Comparison of ENCODE assay signal across 8 cellular contexts in the genomic region with DNA sequence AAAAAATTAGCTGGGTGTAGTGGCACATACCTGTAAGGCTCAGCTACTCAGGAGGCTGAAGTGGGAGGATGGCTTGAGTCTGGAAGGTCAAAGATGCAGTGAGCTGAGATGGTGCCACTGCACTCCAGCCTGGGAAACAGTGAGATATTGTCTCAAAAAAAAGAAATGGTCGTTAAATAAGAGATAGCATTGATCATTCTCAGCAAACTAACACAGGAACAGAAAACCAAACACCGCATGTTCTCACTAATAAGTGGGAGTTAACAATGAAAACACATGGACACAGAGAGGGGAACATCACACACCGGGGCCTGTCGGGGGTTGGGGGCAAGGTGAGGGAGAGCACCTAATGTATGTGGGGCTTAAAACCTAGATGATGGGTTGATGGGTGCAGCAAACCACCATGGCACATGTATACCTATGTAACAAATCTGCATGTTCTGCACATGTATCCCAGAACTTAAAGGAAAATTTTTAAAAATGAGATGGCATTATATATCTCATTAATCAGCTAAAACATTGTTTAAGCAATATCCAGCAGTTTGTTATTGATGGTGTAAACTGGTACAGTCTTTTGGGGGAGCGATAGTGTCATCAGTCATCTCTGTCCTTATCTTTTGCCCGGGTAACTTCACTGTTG. TPM values are rescaled to one million over a fixed set of nuclear protein-coding genes. Genes with fewer than 3 reads are reported as not detected.
A peak's percentile ranks its signal among the peaks of the same experiment; 100 is the strongest.
DNase-seq lines count a peak whose midpoint lies in the region; ATAC-seq, FAIRE-seq and TF ChIP-seq lines count a peak whose summit lies in the region.
"Not testable (repeated sequence)": the region's sequence is repeated elsewhere in the genome, so short reads cannot be mapped to it uniquely, and the experiment has no call there.

No MANE protein-coding gene starts in this region.

- H3K27ac Mint-ChIP-seq in CD4-positive, alpha-beta T cell = peak overlapping the region; percentile 76
- H3K27ac Mint-ChIP-seq in activated naive CD8-positive, alpha-beta T cell treated with anti-CD3 and anti-CD28 coated beads for 36 hours = peak overlapping the region; percentile 89
- peak overlapping the region; percentile 83 to 89 for H3K27ac Mint-ChIP-seq in effector memory CD8-positive, alpha-beta T cell

- not testable (repeated sequence) for DNase-seq in CD4-positive, alpha-beta T cell; activated naive CD8-positive, alpha-beta T cell treated with anti-CD3 and anti-CD28 coated beads for 36 hours; effector memory CD8-positive, alpha-beta T cell; substantia nigra (lab: John Stamatoyannopoulos, UW)
- DNase-seq in kidney = peak; percentile 18

- not testable (repeated sequence) for H3K27ac ChIP-seq in CD4-positive, alpha-beta T cell (ENCODE audit: low read depth, low read length); kidney (ENCODE audit: low read depth in 2 of 2, low read length in 2 of 2)
- H3K27ac ChIP-seq in VCaP (peak overlapping the region; percentile 99), substantia nigra (ENCODE audit: low read depth, low read length, poor library complexity, severe bottlenecking) (peak overlapping the region; percentile 95)

- peaks cover 20% of the 10 kb centered on the region for H3K36me3 Mint-ChIP-seq in CD4-positive, alpha-beta T cell (ENCODE audit: low read depth)
- H3K36me3 Mint-ChIP-seq in activated naive CD8-positive, alpha-beta T cell treated with anti-CD3 and anti-CD28 coated beads for 36 hours = peaks cover 15% of the 10 kb centered on the region
- H3K36me3 Mint-ChIP-seq in effector memory CD8-positive, alpha-beta T cell (ENCODE audit: insufficient read depth) = peaks cover 29% of the 10 kb centered on the region

- H3K27me3 Mint-ChIP-seq in CD4-positive, alpha-beta T cell; activated naive CD8-positive, alpha-beta T cell treated with anti-CD3 and anti-CD28 coated beads for 36 hours; effector memory CD8-positive, alpha-beta T cell: not testable (repeated sequence)

- FAIRE-seq in kidney (lab: Jason Lieb, UNC) = not testable (repeated sequence)

- not testable (repeated sequence) for TF ChIP-seq CTCF in CD4-positive, alpha-beta T cell (IDR thresholded peaks at IDR 0.05); Loucy (conservative IDR thresholded peaks at IDR 0.05; ENCODE audit: low read length); VCaP (conservative IDR thresholded peaks at IDR 0.05); kidney (IDR thresholded peaks at IDR 0.05; ENCODE audit: borderline replicate concordance, extremely low read depth, insufficient read depth)

- H3K9ac ChIP-seq in Loucy (ENCODE audit: low read depth, low read length, poor library complexity, severe bottlenecking) = peak overlapping the region; percentile 65
- peak overlapping the region in 1 of 2 donors; percentile 95 for H3K9ac ChIP-seq in kidney (ENCODE audit: low read length in 2 of 2)

- H3K4me3 Mint-ChIP-seq in CD4-positive, alpha-beta T cell = peak overlapping the region; percentile 87
- H3K4me3 Mint-ChIP-seq in activated naive CD8-positive, alpha-beta T cell treated with anti-CD3 and anti-CD28 coated beads for 36 hours = peak overlapping the region; percentile 82
- H3K4me3 Mint-ChIP-seq in effector memory CD8-positive, alpha-beta T cell = peak overlapping the region; percentile 82 to 84

- H3K36me3 ChIP-seq in Loucy (ENCODE audit: insufficient read depth, low read length) = not testable (repeated sequence)
- peaks cover 11 to 12% of the 10 kb centered on the region in 2 donors for H3K36me3 ChIP-seq in kidney (ENCODE audit: control insufficient read depth in 1 of 2, insufficient read depth in 2 of 2, low read length in 2 of 2)
- peaks cover 14% of the 10 kb centered on the region for H3K36me3 ChIP-seq in neuron (ENCODE audit: insufficient read depth, low read length)

- not testable (repeated sequence) for ATAC-seq in CD4-positive, alpha-beta T cell (ENCODE audit: poor library complexity); effector memory CD8-positive, alpha-beta T cell (replicated peaks)

- not testable (repeated sequence) for H2AFZ ChIP-seq in Loucy (ENCODE audit: low read length)
- H2AFZ ChIP-seq in neuron (ENCODE audit: low read depth, low read length) = peak overlapping the region; percentile 42

- intact Hi-C loops in CD4-positive, alpha-beta T cell (cut with DNase I, micrococcal nuclease) = loop anchor here in 1 of 2 experiments (5.0 kb wide), 1 partner anchor 371 kb away; no protein-coding TSS in a partner anchor
- intact Hi-C loops in kidney (cut with DNase I) = not testable (repeated sequence)

- peaks cover 34% of the 10 kb centered on the region for H3K4me1 Mint-ChIP-seq in CD4-positive, alpha-beta T cell (ENCODE audit: low read depth)
- H3K4me1 Mint-ChIP-seq in activated naive CD8-positive, alpha-beta T cell treated with anti-CD3 and anti-CD28 coated beads for 36 hours = peaks cover 19% of the 10 kb centered on the region
- H3K4me1 Mint-ChIP-seq in effector memory CD8-positive, alpha-beta T cell (ENCODE audit: low read depth in 2 of 2) = peaks cover 23 to 24% of the 10 kb centered on the region in 2 donors

- POLR2A ChIA-PET in CD4-positive, alpha-beta T cell (lab: Charles Lee) = interaction anchor here (0.6 to 7.9 kb wide), 5 partner anchors 30 to 617 kb away, joined by 3 to 232 read pairs (median 4); a partner anchor contains a TSS

- not testable (repeated sequence) for H3F3A ChIP-seq in Loucy (ENCODE audit: low read depth)

- H3K4me1 ChIP-seq in Loucy (ENCODE audit: insufficient read depth, low read length, poor library complexity, severe bottlenecking) = peaks cover 13% of the 10 kb centered on the region
- peaks cover 13% of the 10 kb centered on the region in 2 donors for H3K4me1 ChIP-seq in kidney (ENCODE audit: control insufficient read depth in 1 of 2, insufficient read depth in 1 of 2, low read depth in 1 of 2, low read length in 2 of 2)
- peaks cover 13% of the 10 kb centered on the region for H3K4me1 ChIP-seq in neuron (ENCODE audit: insufficient read depth, low read length)

- not testable (repeated sequence) for H3K27me3 ChIP-seq in CD4-positive, alpha-beta T cell (ENCODE audit: control insufficient read depth, insufficient read depth, low read length); Loucy (ENCODE audit: insufficient read depth, low read length, poor library complexity, severe bottlenecking); neuron (ENCODE audit: insufficient read depth, low read length)

- not testable (repeated sequence) for H3K9me3 Mint-ChIP-seq in CD4-positive, alpha-beta T cell; activated naive CD8-positive, alpha-beta T cell treated with anti-CD3 and anti-CD28 coated beads for 36 hours; effector memory CD8-positive, alpha-beta T cell

- peaks cover 19% of the 10 kb centered on the region; the same call in 1 of the 2 replicates for H3K79me2 ChIP-seq in Loucy (ENCODE audit: insufficient read depth, low read length)

- peak overlapping the region; percentile 63 for H3K4me2 ChIP-seq in Loucy (ENCODE audit: low read depth, low read length, poor library complexity, severe bottlenecking)

- H3K9me2 ChIP-seq in Loucy (replicated peaks; ENCODE audit: low read depth, low read length) = not testable (repeated sequence)

- not testable (repeated sequence) for H3K9me3 ChIP-seq in CD4-positive, alpha-beta T cell (ENCODE audit: control insufficient read depth, low read length); Loucy (ENCODE audit: insufficient read depth, low read depth, low read length); kidney (ENCODE audit: control insufficient read depth in 1 of 2, low read length in 2 of 2); neuron (ENCODE audit: low read length)

- not testable (repeated sequence) for H4K20me1 ChIP-seq in Loucy (ENCODE audit: insufficient read depth, low read length, poor library complexity, severe bottlenecking)

- H3K4me3 ChIP-seq in Loucy (ENCODE audit: low read length, poor library complexity, severe bottlenecking); kidney (ENCODE audit: low read length in 2 of 2): not testable (repeated sequence)
- peak overlapping the region; percentile 54 for H3K4me3 ChIP-seq in neuron (ENCODE audit: low read length)

- CTCF ChIA-PET in CD4-positive, alpha-beta T cell (lab: Charles Lee) = interaction anchor here (1.0 to 6.2 kb wide), 4 partner anchors 28 to 254 kb away, joined by 3 to 88 read pairs (median 7); a partner anchor contains a TSS

RNA-seq across cellular contexts. Expression of a gene that starts 1.8 kb away (rescaled TPM):
- total RNA-seq in CD4-positive, alpha-beta T cell = 100 to 1,000 TPM; 125 to 128 TPM
- 10 to 100 TPM; 69.1 to 74.1 TPM for total RNA-seq in activated naive CD8-positive, alpha-beta T cell treated with anti-CD3 and anti-CD28 coated beads for 36 hours
- total RNA-seq in kidney = 56.3 TPM
- polyA plus RNA-seq in kidney (ENCODE audit: insufficient read depth, low read depth, low replicate concordance) = 11.4 TPM

RNA-seq across cellular contexts. Expression of a gene that starts 17.0 kb away (rescaled TPM):
- total RNA-seq in CD4-positive, alpha-beta T cell = 1 to 10 TPM; 3.0 to 5.5 TPM
- total RNA-seq in activated naive CD8-positive, alpha-beta T cell treated with anti-CD3 and anti-CD28 coated beads for 36 hours = 1 to 10 TPM; 2.1 to 2.5 TPM
- total RNA-seq in kidney = 33.5 TPM
- polyA plus RNA-seq in kidney (ENCODE audit: insufficient read depth, low read depth, low replicate concordance) = 9.3 TPM

RNA-seq across cellular contexts. Expression of a gene that starts 31.1 kb away (rescaled TPM):
- total RNA-seq in CD4-positive, alpha-beta T cell = 10 to 100 TPM in 1 of 2 experiments, 1 to 10 TPM in 1; 9.9 to 10.8 TPM
- total RNA-seq in activated naive CD8-positive, alpha-beta T cell treated with anti-CD3 and anti-CD28 coated beads for 36 hours = 10 to 100 TPM; 38.4 to 44.3 TPM
- 15.5 TPM for total RNA-seq in kidney
- polyA plus RNA-seq in kidney (ENCODE audit: insufficient read depth, low read depth, low replicate concordance) = 47.3 TPM

RNA-seq across cellular contexts. Expression of a gene that starts 32.9 kb away (rescaled TPM):
- total RNA-seq in CD4-positive, alpha-beta T cell = 100 to 1,000 TPM in 1 of 2 experiments, 10 to 100 TPM in 1; 97.4 to 104 TPM
- total RNA-seq in activated naive CD8-positive, alpha-beta T cell treated with anti-CD3 and anti-CD28 coated beads for 36 hours = 10 to 100 TPM; 76.9 to 83.7 TPM
- total RNA-seq in kidney = 75.9 TPM
- polyA plus RNA-seq in kidney (ENCODE audit: insufficient read depth, low read depth, low replicate concordance) = 36.4 TPM

RNA-seq across cellular contexts. Expression of a gene that starts 33.8 kb away (rescaled TPM):
- 10 to 100 TPM; 17.6 to 18.9 TPM for total RNA-seq in CD4-positive, alpha-beta T cell
- total RNA-seq in activated naive CD8-positive, alpha-beta T cell treated with anti-CD3 and anti-CD28 coated beads for 36 hours = 10 to 100 TPM; 62.7 to 65.5 TPM
- 62.8 TPM for total RNA-seq in kidney
- polyA plus RNA-seq in kidney (ENCODE audit: insufficient read depth, low read depth, low replicate concordance) = 48.9 TPM
